7 cellular contexts compared by ENCODE assay signal in the genomic region with DNA sequence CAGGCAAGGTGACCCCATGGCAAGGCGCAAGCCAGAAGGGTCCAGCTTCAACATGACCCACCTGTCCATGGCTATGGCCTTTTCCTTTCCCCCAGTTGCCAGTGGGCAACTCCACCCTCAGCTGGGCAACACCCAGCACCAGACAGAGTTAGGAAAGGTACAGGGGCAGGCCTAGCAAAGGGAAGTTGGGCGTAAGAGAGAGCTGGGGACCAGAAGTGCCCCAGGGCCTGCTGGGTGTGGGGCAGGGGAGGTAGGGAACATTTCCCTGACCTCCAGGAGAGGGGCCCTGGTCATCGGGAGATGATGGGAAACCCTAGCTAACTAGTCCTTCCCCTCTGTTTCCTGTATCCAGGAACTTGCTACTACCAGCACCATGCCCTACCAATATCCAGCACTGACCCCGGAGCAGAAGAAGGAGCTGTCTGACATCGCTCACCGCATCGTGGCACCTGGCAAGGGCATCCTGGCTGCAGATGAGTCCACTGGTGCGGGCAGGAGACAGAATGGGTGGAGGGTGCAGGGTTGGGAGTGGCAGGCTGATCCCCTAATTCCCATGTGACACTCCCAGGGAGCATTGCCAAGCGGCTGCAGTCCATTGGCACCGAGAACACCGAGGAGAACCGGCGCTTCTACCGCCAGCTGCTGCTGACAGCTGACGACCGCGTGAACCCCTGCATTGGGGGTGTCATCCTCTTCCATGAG. TPM values are rescaled to one million over a fixed set of nuclear protein-coding genes. Genes with fewer than 3 reads are reported as not detected.
DNase-seq lines count a peak whose midpoint lies in the region; ATAC-seq, FAIRE-seq and TF ChIP-seq lines count a peak whose summit lies in the region.
"Had no signal": no experiment of that assay in that cellular context is flagged by ENCODE, and none has a peak within 500 bp of the region (broad histone marks: within the 10 kb centered on the region; RNA-seq: fewer than 3 reads in every experiment).

No MANE protein-coding gene starts in this region.

- H3K27ac ChIP-seq in colonic mucosa (peak overlapping the region; percentile 96), pancreas (peak overlapping the region in 3 of 4 donors; percentile 88 to 99 (median 99))

- peak overlapping the region; percentile 95 to 100 (median 100) for H3K4me3 Mint-ChIP-seq in IgD-negative memory B cell

- H3K9me3 ChIP-seq in colonic mucosa (no peaks in the 10 kb centered on the region), pancreas (no peaks in the 10 kb centered on the region)

- peaks cover 13 to 18% (median 16%) of the 10 kb centered on the region in 3 donors for H3K4me1 Mint-ChIP-seq in IgD-negative memory B cell

- FAIRE-seq in pancreas (lab: Jason Lieb, UNC), result no peak

- DNase-seq in colonic mucosa (peak; percentile 62), pancreas (peak in 4 of 6 donors; percentile 25 to 70 (median 52)), NCI-H2081 treated with DMSO at 0.1 percent for 48 hours (lab: John Stamatoyannopoulos, UW) (no peak), GM13977 (ENCODE audit: low spot score) (no peak)

- no peaks in the 10 kb centered on the region for H3K9me3 Mint-ChIP-seq in IgD-negative memory B cell

- H3K4me3 ChIP-seq in colonic mucosa, result peak overlapping the region; percentile 89
- peak overlapping the region; percentile 73 to 94 (median 81) for H3K4me3 ChIP-seq in pancreas

- in situ Hi-C loops in GM13977 (cut with MboI; ENCODE audit: low pct_unique_long_range_greater_than_20kb, low sequenced_read_pairs, unreplicated experiment), result no loop called here

- TF ChIP-seq CTCF in colonic mucosa (IDR thresholded peaks at IDR 0.05) (no peak), pancreas (IDR thresholded peaks at IDR 0.05) (no peak), GM13977 (IDR thresholded peaks at IDR 0.05; ENCODE audit: extremely low read depth, insufficient read depth, missing control alignments) (no peak)

- peaks cover 4% of the 10 kb centered on the region for H3K36me3 Mint-ChIP-seq in IgD-negative memory B cell

- H3K9ac ChIP-seq in colonic mucosa (ENCODE audit: low read depth in 2 of 2, low read length in 2 of 2), result peak overlapping the region; percentile 98 to 100

- intact Hi-C loops in colonic mucosa (cut with DNase I), result no loop called here
- intact Hi-C loops in pancreas (cut with DNase I), result no loop called here

- no peak for ATAC-seq in pancreas
- ATAC-seq in GM21360 (IDR thresholded peaks at IDR 0.05; ENCODE audit: unreplicated experiment), result no peak

- peak overlapping the region in 2 of 3 donors; percentile 97 to 100 for H3K27ac Mint-ChIP-seq in IgD-negative memory B cell

- H3K36me3 ChIP-seq in colonic mucosa, result peaks cover 34% of the 10 kb centered on the region
- peaks cover 18 to 40% (median 30%) of the 10 kb centered on the region in 3 donors for H3K36me3 ChIP-seq in pancreas

- H3K27me3 Mint-ChIP-seq in IgD-negative memory B cell, result no peaks in the 10 kb centered on the region

- peaks cover 13% of the 10 kb centered on the region for H3K4me1 ChIP-seq in colonic mucosa
- peaks cover 3 to 19% (median 13%) of the 10 kb centered on the region in 3 donors for H3K4me1 ChIP-seq in pancreas

- WGBS in pancreas, 2 donors, result 30 to 37% methylated on average over 17 of the region's 17 CpGs

- H3K27me3 ChIP-seq in colonic mucosa (no peaks in the 10 kb centered on the region), pancreas (no peaks in the 10 kb centered on the region)

RNA-seq across cellular contexts. Expression of gene ALDOA, which starts 1.5 kb away (rescaled TPM):
- polyA plus RNA-seq in IgD-negative memory B cell (884 TPM), pancreas (100 to 1,000 TPM; 304 to 349 TPM)
- total RNA-seq in colonic mucosa (1,000 to 10,000 TPM; 2,396 to 2,926 TPM), pancreas (100 to 1,000 TPM; 234 to 425 (median 329) TPM)

RNA-seq across cellular contexts. Expression of gene PPP4C, which starts 8.8 kb away (rescaled TPM):
- polyA plus RNA-seq in IgD-negative memory B cell, result 187 TPM
- 100 to 1,000 TPM; 111 to 156 TPM for total RNA-seq in colonic mucosa
- total RNA-seq in pancreas, result 10 to 100 TPM; 21.7 to 43.2 (median 27.1) TPM
- 10 to 100 TPM; 47.2 to 53.7 TPM for polyA plus RNA-seq in pancreas

RNA-seq across cellular contexts. Expression of gene TBX6, which starts 24.7 kb away (rescaled TPM):
- polyA plus RNA-seq in IgD-negative memory B cell (not detected), pancreas (1 to 10 TPM; 2.3 to 3.6 TPM)
- total RNA-seq in colonic mucosa (1 to 10 TPM in 1 of 2 donors, under 1 TPM in 1; 0.85 to 1.6 TPM), pancreas (1 to 10 TPM; 1.3 to 3.0 (median 1.7) TPM)

RNA-seq across cellular contexts. Expression of gene YPEL3, which starts 29.0 kb away (rescaled TPM):
- polyA plus RNA-seq in IgD-negative memory B cell, result 362 TPM
- total RNA-seq in colonic mucosa, result 10 to 100 TPM; 15.5 to 39.2 TPM
- total RNA-seq in pancreas, result 10 to 100 TPM; 18.6 to 57.1 (median 35.5) TPM
- polyA plus RNA-seq in pancreas, result 100 to 1,000 TPM; 127 to 134 TPM

RNA-seq across cellular contexts. Expression of gene TLCD3B, which starts 36.0 kb away (rescaled TPM):
- not detected for polyA plus RNA-seq in IgD-negative memory B cell
- total RNA-seq in colonic mucosa, result under 1 TPM; 0.16 to 0.49 TPM
- under 1 TPM in 3 of 6 donors, not detected in 3; 0.20 to 0.28 (median 0.24) TPM for total RNA-seq in pancreas
- 1 to 10 TPM in 1 of 2 donors, under 1 TPM in 1; 0.95 to 2.1 TPM for polyA plus RNA-seq in pancreas
- total RNA-seq: SK-MEL-5 had no signal

Comparison
In these comparisons a context has a peak if more than half of its experiments do, and no peak if none do; other contexts are left out.
1. DNase-seq: peak in colonic mucosa (single experiment) and pancreas (4 of 6); none in NCI-H2081 treated with DMSO at 0.1 percent for 48 hours (single experiment) and GM13977 (single experiment).
2. RNA of gene ALDOA, which starts 1.5 kb away (total RNA-seq): 2,396 to 2,926 TPM in colonic mucosa; 234 to 425 TPM in pancreas; every median in the first group is over 4 times any median in the second.